ENCODE assay signal across 23 cellular contexts in the genomic region with DNA sequence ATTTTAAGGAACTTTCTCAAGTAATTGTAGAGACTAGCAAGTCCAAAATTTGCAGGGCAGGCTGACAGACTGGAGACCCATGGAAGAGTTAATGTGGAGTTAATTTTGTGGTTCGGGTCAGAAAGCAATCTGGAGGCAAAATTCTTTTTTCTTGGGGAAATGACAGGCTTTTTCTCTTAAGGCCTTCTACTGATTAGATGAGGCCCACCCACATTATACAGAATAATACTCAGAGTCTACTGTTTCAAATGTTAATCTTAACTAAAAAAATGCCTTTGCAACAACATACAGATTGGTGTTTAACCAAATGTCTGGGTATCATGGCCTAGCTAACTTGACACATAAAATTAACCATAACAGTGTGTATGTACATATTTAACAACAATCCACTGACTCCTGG.
"Had no signal": no experiment of that assay in that cellular context is flagged by ENCODE, and none has a peak within 500 bp of the region (broad histone marks: within the 10 kb centered on the region; RNA-seq: fewer than 3 reads in every experiment).

No MANE protein-coding gene starts in this region.

- DNase-seq: dermis blood vessel endothelial cell; dorsolateral prefrontal cortex; effector CD4-positive, alpha-beta T cell; effector memory CD4-positive, alpha-beta T cell; foreskin keratinocyte; head of caudate nucleus; heart right ventricle; hippocampal formation; left cardiac atrium; left lung; left ventricle myocardium superior; lower lobe of right lung; mesenchymal stem cell; mucosa of descending colon; naive B cell had no signal

- H3K9me3 ChIP-seq: esophagus muscularis mucosa, gastroesophageal sphincter, heart right ventricle, left lung, lower lobe of right lung, mucosa of descending colon had no signal

- H3K27me3 Mint-ChIP-seq: naive B cell had no signal

- FAIRE-seq: endothelial cell of umbilical vein, frontal cortex, islet of Langerhans, keratinocyte had no signal

- H3K4me1 Mint-ChIP-seq: mesothelial cell of epicardium, naive B cell had no signal

- H3K4me3 ChIP-seq: coronary artery, dorsolateral prefrontal cortex, esophagus muscularis mucosa, gastroesophageal sphincter, heart right ventricle, left lung, lower lobe of right lung, mucosa of descending colon had no signal

- H3K4me3 Mint-ChIP-seq: mesothelial cell of epicardium, naive B cell had no signal

- H3K27ac Mint-ChIP-seq: mesothelial cell of epicardium, naive B cell had no signal

- H3K9me3 Mint-ChIP-seq: naive B cell had no signal

- H3K27ac ChIP-seq: coronary artery, dorsolateral prefrontal cortex, esophagus muscularis mucosa, foreskin keratinocyte, gastroesophageal sphincter, heart right ventricle, left lung, lower lobe of right lung had no signal

- H3K27me3 ChIP-seq: esophagus muscularis mucosa, foreskin keratinocyte, gastroesophageal sphincter had no signal

- H3K4me1 ChIP-seq: esophagus muscularis mucosa, foreskin keratinocyte, gastroesophageal sphincter, heart right ventricle, left lung, lower lobe of right lung had no signal
